ENCODE assay signal across 1 cellular context in the genomic region with DNA sequence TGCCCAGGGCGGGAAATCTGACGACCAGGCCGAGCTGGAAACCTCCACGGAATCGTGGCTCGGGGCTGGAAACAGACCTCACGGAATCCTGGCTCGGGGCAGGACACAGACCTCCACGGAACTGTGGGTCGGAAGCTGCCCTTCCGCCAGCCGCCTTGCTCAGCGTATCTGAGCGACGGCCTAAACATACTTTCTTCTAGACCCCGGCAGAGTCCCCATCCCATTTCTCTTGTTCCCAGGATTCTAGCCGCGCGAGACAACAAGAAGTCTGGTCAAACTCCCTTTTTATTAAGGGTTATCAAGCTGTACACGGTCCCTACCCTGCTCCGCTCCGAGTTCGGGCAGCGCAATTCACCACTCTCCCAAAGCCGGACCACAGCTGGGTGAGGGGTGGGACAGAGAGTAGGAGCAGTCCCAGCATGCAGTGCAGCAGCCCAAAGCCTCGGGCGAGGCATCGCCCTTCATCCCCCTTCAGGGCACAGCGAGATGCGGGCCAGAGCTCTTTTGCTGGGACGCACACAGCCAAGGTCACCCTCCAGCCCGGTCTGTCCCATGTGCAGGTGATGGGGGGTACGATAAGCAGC.
TF ChIP-seq lines count a peak whose summit lies in the region.

No MANE protein-coding gene starts in this region.

TF ChIP-seq in IMR-90, 13 proteins besides CTCF, POLR2A, EP300 and RAD21:
- TF ChIP-seq RFX5 (IDR thresholded peaks at IDR 0.05; ENCODE audit: low read depth, low read length) (no peak), MXI1 (IDR thresholded peaks at IDR 0.05; ENCODE audit: borderline replicate concordance, low read depth, low read length) (peak; percentile 84)
